8 cellular contexts compared by ENCODE assay signal in the genomic region with DNA sequence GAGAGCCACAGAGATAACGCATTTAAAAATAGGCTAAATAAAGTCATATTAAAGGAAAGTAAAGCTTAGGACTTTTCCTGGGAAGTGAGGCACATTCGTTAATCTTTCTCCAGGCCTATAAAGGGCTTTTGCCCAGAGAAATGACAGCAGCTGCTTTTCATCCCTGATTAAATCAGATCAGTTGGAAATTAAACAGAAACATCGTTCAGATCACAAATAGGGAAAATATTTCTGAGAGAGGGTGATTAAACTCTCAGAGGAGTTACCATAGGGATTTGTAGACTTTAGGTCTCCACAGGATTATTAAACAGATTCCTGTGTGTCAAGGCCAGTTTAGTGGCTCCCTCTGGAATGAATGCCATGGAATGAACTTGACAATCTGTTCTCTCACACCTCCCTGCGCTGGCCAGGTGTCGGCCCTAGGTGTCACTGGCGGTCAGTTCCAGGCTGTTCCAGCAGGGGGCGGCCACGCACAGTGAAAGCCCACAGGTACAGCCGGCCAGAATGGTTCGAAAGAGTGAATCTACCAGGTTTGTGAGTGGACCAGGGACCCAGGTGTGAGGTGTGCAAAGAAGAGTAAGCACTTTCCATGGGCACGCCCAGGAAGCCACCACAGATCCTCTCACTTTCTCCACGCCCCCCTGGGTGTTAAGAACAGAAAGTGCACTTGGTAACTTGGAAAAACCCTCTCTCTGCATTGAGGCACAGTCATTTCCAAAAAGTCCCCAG.
DNase-seq lines count a peak whose midpoint lies in the region; ATAC-seq and TF ChIP-seq lines count a peak whose summit lies in the region.

No MANE protein-coding gene starts in this region.

- peak; percentile 89 for ATAC-seq in GM19463 (IDR thresholded peaks at IDR 0.05; ENCODE audit: unreplicated experiment)
- ATAC-seq in HG03521 (IDR thresholded peaks at IDR 0.05; ENCODE audit: unreplicated experiment), result peak; percentile 90
- peak; percentile 85 to 94 for ATAC-seq in activated T-cell treated with anti-CD3 and anti-CD28 coated beads, Interleukin-2, amount 50 U/mL, for 4 hours

- CTCF ChIA-PET in OCI-LY7 (lab: Charles Lee; ENCODE audit: unreplicated experiment), result no interaction called here

- peak; percentile 99 for TF ChIP-seq CTCF in OCI-LY7 (conservative IDR thresholded peaks at IDR 0.05; ENCODE audit: low read length)
- TF ChIP-seq CTCF in fibroblast of lung (conservative IDR thresholded peaks at IDR 0.05 in 1 of 2, IDR thresholded peaks at IDR 0.05 in 1 of 2; ENCODE audit: low read depth in 1 of 2, low read length in 2 of 2), result peak; percentile 98 to 100
- peak; percentile 100 for TF ChIP-seq CTCF in neural crest cell (conservative IDR thresholded peaks at IDR 0.05)

- DNase-seq in DMS 273 (lab: John Stamatoyannopoulos, UW; ENCODE audit: unreplicated experiment) (peak; percentile 86), OCI-LY7 (ENCODE audit: low spot score) (peak; percentile 70), fibroblast of lung (ENCODE audit: low read depth in 2 of 2) (peak; percentile 53 to 54), neural crest cell (ENCODE audit: low read depth, low spot score) (peak; percentile 80)
- peak; percentile 79 for DNase-seq in activated T-cell treated with anti-CD3 and anti-CD28 coated beads, Interleukin-2, amount 50 U/mL, for 4 hours

- H3K79me2 ChIP-seq in OCI-LY7 (ENCODE audit: insufficient read depth, low read depth, low read length), result no peaks in the 10 kb centered on the region
- H3K79me2 ChIP-seq in fibroblast of lung (ENCODE audit: control insufficient read depth, insufficient read depth, low read length), result no peaks in the 10 kb centered on the region

- H3K27me3 ChIP-seq in fibroblast of lung (ENCODE audit: control insufficient read depth, insufficient read depth, low read length) (no peaks in the 10 kb centered on the region), stomach smooth muscle (ENCODE audit: control insufficient read depth in 1 of 2, insufficient read depth in 2 of 2, low read length in 2 of 2) (no peaks in the 10 kb centered on the region)

- H3K4me3 ChIP-seq in OCI-LY7 (ENCODE audit: low read depth, low read length, poor library complexity, severe bottlenecking) (no peak overlapping the region), fibroblast of lung (replicated peaks in 1 of 4; ENCODE audit: control extremely low read depth in 1 of 4, insufficient read depth in 1 of 4, low read depth in 3 of 4, low read length in 4 of 4) (no peak overlapping the region), stomach smooth muscle (ENCODE audit: low read length in 2 of 2) (peak overlapping the region; percentile 47 to 57)

- H3K9ac ChIP-seq in fibroblast of lung (ENCODE audit: insufficient read depth, low read length), result no peak overlapping the region
- H3K9ac ChIP-seq in stomach smooth muscle (ENCODE audit: low read length in 2 of 2), result peak overlapping the region in 1 of 2 donors; percentile 13

- H2AFZ ChIP-seq in OCI-LY7 (ENCODE audit: low read length), result no peak overlapping the region
- no peak overlapping the region for H2AFZ ChIP-seq in fibroblast of lung (ENCODE audit: low read length)

- no peak overlapping the region for H3K27ac Mint-ChIP-seq in neural crest cell (ENCODE audit: unreplicated experiment)

- intact Hi-C loops in OCI-LY7 (cut with micrococcal nuclease; ENCODE audit: unreplicated experiment), result loop anchor here (5.0 to 10.0 kb wide), 2 partner anchors 113 to 765 kb away; a partner anchor contains a TSS

- H3K9me2 ChIP-seq in OCI-LY7 (ENCODE audit: insufficient read depth, low read length), result no peaks in the 10 kb centered on the region

- H3K4me3 Mint-ChIP-seq in activated T-cell treated with anti-CD3 and anti-CD28 coated beads, Interleukin-2, amount 50 U/mL, for 4 hours, result no peak overlapping the region
- no peak overlapping the region for H3K4me3 Mint-ChIP-seq in neural crest cell

- no peaks in the 10 kb centered on the region for H3K9me3 Mint-ChIP-seq in activated T-cell treated with anti-CD3 and anti-CD28 coated beads, Interleukin-2, amount 50 U/mL, for 4 hours
- H3K9me3 Mint-ChIP-seq in neural crest cell, result no peaks in the 10 kb centered on the region

- peaks cover 2% of the 10 kb centered on the region for H3K27me3 Mint-ChIP-seq in activated T-cell treated with anti-CD3 and anti-CD28 coated beads, Interleukin-2, amount 50 U/mL, for 4 hours (ENCODE audit: low read depth)
- H3K27me3 Mint-ChIP-seq in neural crest cell (ENCODE audit: low read depth), result peaks cover 10% of the 10 kb centered on the region

- POLR2A ChIA-PET in OCI-LY7 (lab: Charles Lee), result no interaction called here

- H3K4me2 ChIP-seq in OCI-LY7 (ENCODE audit: low read length) (no peak overlapping the region), fibroblast of lung (ENCODE audit: extremely low read depth, insufficient read depth, low read length) (peak overlapping the region; percentile 8)

- no TSS peak for BruUV-seq in OCI-LY7 (replicated peaks; lab: Mats Ljungman, UMichigan)

- H3K36me3 ChIP-seq in OCI-LY7 (ENCODE audit: insufficient read depth, low read length) (no peaks in the 10 kb centered on the region), fibroblast of lung (ENCODE audit: control insufficient read depth, insufficient read depth, low read length) (no peaks in the 10 kb centered on the region), stomach smooth muscle (ENCODE audit: control insufficient read depth in 2 of 2, insufficient read depth in 2 of 2, low read length in 2 of 2) (no peaks in the 10 kb centered on the region)

- peaks cover 5% of the 10 kb centered on the region for H3K4me1 Mint-ChIP-seq in activated T-cell treated with anti-CD3 and anti-CD28 coated beads, Interleukin-2, amount 50 U/mL, for 4 hours (ENCODE audit: low read depth)
- peaks cover 10% of the 10 kb centered on the region for H3K4me1 Mint-ChIP-seq in neural crest cell

- H3K9me3 ChIP-seq in OCI-LY7 (ENCODE audit: low read length) (no peaks in the 10 kb centered on the region), fibroblast of lung (ENCODE audit: control insufficient read depth, insufficient read depth, low read depth, low read length) (no peaks in the 10 kb centered on the region), stomach smooth muscle (ENCODE audit: control insufficient read depth in 2 of 2, low read length in 2 of 2) (no peaks in the 10 kb centered on the region)

- H3K36me3 Mint-ChIP-seq in activated T-cell treated with anti-CD3 and anti-CD28 coated beads, Interleukin-2, amount 50 U/mL, for 4 hours (ENCODE audit: insufficient read depth), result no peaks in the 10 kb centered on the region
- no peaks in the 10 kb centered on the region for H3K36me3 Mint-ChIP-seq in neural crest cell (ENCODE audit: low read depth)

- H3K27ac ChIP-seq in OCI-LY7 (ENCODE audit: low read depth, low read length, poor library complexity, severe bottlenecking) (no peak overlapping the region), fibroblast of lung (ENCODE audit: insufficient read depth, low read length) (no peak overlapping the region), stomach smooth muscle (ENCODE audit: low read length) (no peak overlapping the region)

- H3K4me1 ChIP-seq in OCI-LY7 (ENCODE audit: insufficient read depth, low read length, poor library complexity, severe bottlenecking) (no peaks in the 10 kb centered on the region), fibroblast of lung (ENCODE audit: control insufficient read depth, extremely low read depth, insufficient read depth, low read length) (no peaks in the 10 kb centered on the region), stomach smooth muscle (ENCODE audit: control insufficient read depth, insufficient read depth, low read length) (peaks cover 4% of the 10 kb centered on the region)

- H4K20me1 ChIP-seq in OCI-LY7 (ENCODE audit: insufficient read depth, low read length), result no peaks in the 10 kb centered on the region
- H4K20me1 ChIP-seq in fibroblast of lung (ENCODE audit: control insufficient read depth, extremely low read depth, insufficient read depth, low read length), result no peaks in the 10 kb centered on the region

Comparison
In these comparisons a context has a peak if more than half of its experiments do, and no peak if none do; other contexts are left out.
1. H3K4me3 ChIP-seq: peak in stomach smooth muscle (2 of 2); none in OCI-LY7 (single experiment) and fibroblast of lung (0 of 4).
2. Peak in every context shown above with its lines, with median percentiles within 50 percentile points of each other: DNase-seq, ATAC-seq and CTCF ChIP-seq.